ENCODE assay signal across 10 cellular contexts in the genomic region with DNA sequence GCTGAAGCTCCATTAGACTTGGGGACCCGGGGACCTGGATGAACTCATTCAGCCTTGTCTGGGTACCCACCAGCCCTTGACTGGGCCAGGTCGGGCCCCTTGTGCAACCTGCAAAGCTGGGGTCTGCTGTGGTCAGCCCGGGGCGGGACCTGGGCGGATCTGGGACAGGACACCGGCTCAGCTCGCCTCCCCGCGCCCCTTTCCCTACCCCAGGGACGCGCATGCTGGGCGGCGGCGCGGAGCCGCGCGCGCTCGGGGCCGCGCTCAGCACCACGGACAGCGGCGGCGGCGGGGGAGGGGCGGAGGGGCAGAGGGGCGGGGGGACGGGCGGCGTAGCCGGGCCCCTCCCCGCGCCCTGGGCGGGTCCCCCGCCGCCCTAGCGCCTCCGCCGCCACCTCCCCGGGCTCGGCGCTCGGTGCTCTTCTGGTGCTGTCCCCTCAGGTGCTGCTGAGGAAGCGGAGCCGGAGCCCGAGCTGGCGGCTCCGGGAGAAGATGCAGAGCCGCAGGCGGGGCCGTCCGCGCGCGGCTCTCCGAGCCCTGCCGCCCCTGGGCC. TPM values are rescaled to one million over a fixed set of nuclear protein-coding genes. Genes with fewer than 3 reads are reported as not detected.
A peak's percentile ranks its signal among the peaks of the same experiment; 100 is the strongest.
DNase-seq lines count a peak whose midpoint lies in the region; ATAC-seq, FAIRE-seq and TF ChIP-seq lines count a peak whose summit lies in the region.
"Had no signal": no experiment of that assay in that cellular context is flagged by ENCODE, and none has a peak within 500 bp of the region (broad histone marks: within the 10 kb centered on the region; RNA-seq: fewer than 3 reads in every experiment).

No MANE protein-coding gene starts in this region.

- ATAC-seq in GM18870 (IDR thresholded peaks at IDR 0.05; ENCODE audit: unreplicated experiment) (no peak), HG02870 (IDR thresholded peaks at IDR 0.05; ENCODE audit: unreplicated experiment) (no peak)

- H3K79me2 ChIP-seq in neural cell (replicated peaks; ENCODE audit: insufficient read depth, low read length): no peaks in the 10 kb centered on the region

- TF ChIP-seq EP300 in esophagus muscularis mucosa (IDR thresholded peaks at IDR 0.05): no peak
- no peak for TF ChIP-seq EP300 in neural cell (conservative IDR thresholded peaks at IDR 0.05; ENCODE audit: poor library complexity, severe bottlenecking)

- H3K27ac ChIP-seq in esophagus muscularis mucosa (replicated peaks in 1 of 4): no peak overlapping the region
- no peak overlapping the region for H3K27ac ChIP-seq in neural cell (ENCODE audit: low read length)

- H2AFZ ChIP-seq in neural cell (ENCODE audit: low read depth, low read length): no peak overlapping the region

- H3K27me3 ChIP-seq in esophagus muscularis mucosa (peaks cover 4 to 74% (median 55%) of the 10 kb centered on the region in 4 donors), neural cell (ENCODE audit: insufficient read depth, low read depth, low read length) (peaks cover 35% of the 10 kb centered on the region)

- H3K36me3 ChIP-seq in esophagus muscularis mucosa: peaks cover 0 to 12% (median 9%) of the 10 kb centered on the region in 4 donors
- H3K36me3 ChIP-seq in neural cell (ENCODE audit: insufficient read depth, low read length): no peaks in the 10 kb centered on the region

- no peaks in the 10 kb centered on the region for H3F3A ChIP-seq in neural cell (ENCODE audit: insufficient read depth, low read length, poor library complexity, severe bottlenecking)

- no peaks in the 10 kb centered on the region for H4K20me1 ChIP-seq in neural cell (ENCODE audit: insufficient read depth)

- no peak for FAIRE-seq in D721Med (lab: Jason Lieb, UNC)

- TF ChIP-seq CTCF in D721Med (IDR thresholded peaks at IDR 0.05; ENCODE audit: insufficient read depth, missing control alignments) (no peak), esophagus muscularis mucosa (IDR thresholded peaks at IDR 0.05) (no peak), neural cell (IDR thresholded peaks at IDR 0.05; ENCODE audit: poor library complexity, severe bottlenecking) (no peak)

- H3K9me3 ChIP-seq in esophagus muscularis mucosa (no peaks in the 10 kb centered on the region), neural cell (ENCODE audit: low read length) (no peaks in the 10 kb centered on the region)

- H3K4me3 ChIP-seq in esophagus muscularis mucosa (peak overlapping the region; percentile 40 to 59 (median 45)), neural cell (ENCODE audit: low read length) (peak overlapping the region; percentile 97)

- peak; percentile 80 for DNase-seq in D721Med (ENCODE audit: insufficient read length, low spot score)
- peak; percentile 26 for DNase-seq in NCI-H2171 treated with DMSO at 0.1 percent for 48 hours (lab: John Stamatoyannopoulos, UW)
- DNase-seq in esophagus muscularis mucosa (ENCODE audit: extremely low spot score): no peak
- no peak for DNase-seq in RPMI8226
- no peak for DNase-seq in activated CD4-positive, alpha-beta T cell treated with anti-CD3 and anti-CD28 coated beads, Interleukin-2, amount 50 U/mL, for 4 hours
- DNase-seq: activated T-cell treated with anti-CD3 and anti-CD28 coated beads, Interleukin-2, amount 50 U/mL, for 48 hours; stimulated activated naive CD4-positive, alpha-beta T cell had no signal

- TF ChIP-seq RAD21 in neural cell (conservative IDR thresholded peaks at IDR 0.05): no peak

- intact Hi-C loops in esophagus muscularis mucosa (cut with DNase I): no loop called here

- peak overlapping the region; percentile 80 for H3K9ac ChIP-seq in neural cell (ENCODE audit: low read length)

- no peak for TF ChIP-seq POLR2A in esophagus muscularis mucosa (IDR thresholded peaks at IDR 0.05; ENCODE audit: low read depth)

- H3K9me2 ChIP-seq in neural cell (ENCODE audit: insufficient read depth, low read length): no peaks in the 10 kb centered on the region

- no peak overlapping the region for H3K4me2 ChIP-seq in neural cell (ENCODE audit: low read length)

- WGBS in esophagus muscularis mucosa: no CpG with 5 or more reads among the region's 59 CpGs

- peaks cover 9 to 43% (median 36%) of the 10 kb centered on the region in 4 donors for H3K4me1 ChIP-seq in esophagus muscularis mucosa

TF ChIP-seq in neural cell, 6 proteins besides CTCF, POLR2A, EP300 and RAD21:
- TF ChIP-seq TAF1 (IDR thresholded peaks at IDR 0.05; ENCODE audit: low read depth) (no peak), MXI1 (conservative IDR thresholded peaks at IDR 0.05; ENCODE audit: poor library complexity, severe bottlenecking) (no peak), POLR2AphosphoS5 (IDR thresholded peaks at IDR 0.05) (no peak), EZH2 (IDR thresholded peaks at IDR 0.05; ENCODE audit: borderline replicate concordance, insufficient read depth, low read length, poor library complexity, severe bottlenecking) (no peak), SMC3 (conservative IDR thresholded peaks at IDR 0.05; ENCODE audit: poor library complexity) (no peak)
- TF ChIP-seq, protein P1, sequence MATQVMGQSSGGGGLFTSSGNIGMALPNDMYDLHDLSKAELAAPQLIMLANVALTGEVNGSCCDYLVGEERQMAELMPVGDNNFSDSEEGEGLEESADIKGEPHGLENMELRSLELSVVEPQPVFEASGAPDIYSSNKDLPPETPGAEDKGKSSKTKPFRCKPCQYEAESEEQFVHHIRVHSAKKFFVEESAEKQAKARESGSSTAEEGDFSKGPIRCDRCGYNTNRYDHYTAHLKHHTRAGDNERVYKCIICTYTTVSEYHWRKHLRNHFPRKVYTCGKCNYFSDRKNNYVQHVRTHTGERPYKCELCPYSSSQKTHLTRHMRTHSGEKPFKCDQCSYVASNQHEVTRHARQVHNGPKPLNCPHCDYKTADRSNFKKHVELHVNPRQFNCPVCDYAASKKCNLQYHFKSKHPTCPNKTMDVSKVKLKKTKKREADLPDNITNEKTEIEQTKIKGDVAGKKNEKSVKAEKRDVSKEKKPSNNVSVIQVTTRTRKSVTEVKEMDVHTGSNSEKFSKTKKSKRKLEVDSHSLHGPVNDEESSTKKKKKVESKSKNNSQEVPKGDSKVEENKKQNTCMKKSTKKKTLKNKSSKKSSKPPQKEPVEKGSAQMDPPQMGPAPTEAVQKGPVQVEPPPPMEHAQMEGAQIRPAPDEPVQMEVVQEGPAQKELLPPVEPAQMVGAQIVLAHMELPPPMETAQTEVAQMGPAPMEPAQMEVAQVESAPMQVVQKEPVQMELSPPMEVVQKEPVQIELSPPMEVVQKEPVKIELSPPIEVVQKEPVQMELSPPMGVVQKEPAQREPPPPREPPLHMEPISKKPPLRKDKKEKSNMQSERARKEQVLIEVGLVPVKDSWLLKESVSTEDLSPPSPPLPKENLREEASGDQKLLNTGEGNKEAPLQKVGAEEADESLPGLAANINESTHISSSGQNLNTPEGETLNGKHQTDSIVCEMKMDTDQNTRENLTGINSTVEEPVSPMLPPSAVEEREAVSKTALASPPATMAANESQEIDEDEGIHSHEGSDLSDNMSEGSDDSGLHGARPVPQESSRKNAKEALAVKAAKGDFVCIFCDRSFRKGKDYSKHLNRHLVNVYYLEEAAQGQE (IDR thresholded peaks at IDR 0.05; ENCODE audit: borderline replicate concordance): no peak

RNA-seq across cellular contexts. Expression of a gene that starts 7.4 kb away (rescaled TPM):
- 10 to 100 TPM; 22.0 to 31.6 (median 29.3) TPM for total RNA-seq in esophagus muscularis mucosa
- 98.6 and 108 TPM in 2 replicates for polyA plus RNA-seq in neural cell
- polyA minus RNA-seq in neural cell: 34.4 and 41.4 TPM in 2 replicates

RNA-seq across cellular contexts. Expression of a gene that starts 7.7 kb away (rescaled TPM):
- total RNA-seq in esophagus muscularis mucosa: 1 to 10 TPM in 1 of 4 donors, under 1 TPM in 3; 0.52 to 1.2 (median 0.76) TPM
- polyA plus RNA-seq in neural cell: 1.8 and 7.1 TPM in 2 replicates
- polyA minus RNA-seq in neural cell: 2.4 and 2.7 TPM in 2 replicates

RNA-seq across cellular contexts. Expression of a gene that starts 8.1 kb away (rescaled TPM):
- total RNA-seq in esophagus muscularis mucosa: 10 to 100 TPM; 11.3 to 22.8 (median 16.0) TPM
- polyA plus RNA-seq in neural cell: 34.2 and 34.8 TPM in 2 replicates
- polyA minus RNA-seq in neural cell: 19.1 and 19.2 TPM in 2 replicates

RNA-seq across cellular contexts. Expression of a gene that starts 13.9 kb away (rescaled TPM):
- total RNA-seq in esophagus muscularis mucosa: 10 to 100 TPM; 24.5 to 47.3 (median 35.6) TPM
- 29.9 and 36.6 TPM in 2 replicates for polyA plus RNA-seq in neural cell
- 10.2 and 10.5 TPM in 2 replicates for polyA minus RNA-seq in neural cell

RNA-seq across cellular contexts. Expression of a gene that starts 14.0 kb away (rescaled TPM):
- total RNA-seq in esophagus muscularis mucosa: 10 to 100 TPM in 2 of 4 donors, 1 to 10 TPM in 2; 5.1 to 15.6 (median 9.1) TPM
- polyA plus RNA-seq in neural cell: 1.4 and 2.4 TPM in 2 replicates
- 0.49 and 2.1 TPM in 2 replicates for polyA minus RNA-seq in neural cell

Comparison
In these comparisons a context has a peak if more than half of its experiments do, and no peak if none do; other contexts are left out.
1. DNase-seq: peak in D721Med (single experiment) and NCI-H2171 treated with DMSO at 0.1 percent for 48 hours (single experiment); none in esophagus muscularis mucosa (single experiment), RPMI8226 (single experiment) and activated CD4-positive, alpha-beta T cell treated with anti-CD3 and anti-CD28 coated beads, Interleukin-2, amount 50 U/mL, for 4 hours (0 of 2).